36 cellular contexts compared by ENCODE assay signal in genomic region chr14:104416383-104416782, GRCh38.
"Had no signal": no experiment of that assay in that cellular context is flagged by ENCODE, and none has a peak within 500 bp of the region (broad histone marks: within the 10 kb centered on the region; RNA-seq: fewer than 3 reads in every experiment).

No MANE protein-coding gene starts in this region.

- H3K36me3 ChIP-seq: MG63 had no signal

- H3K4me3 ChIP-seq: MG63 had no signal

- DNase-seq: Karpas-422, Kasumi-1, MG63, MM.1S, MV-4-11, NCI-H1048, NCI-H1092, NCI-H1092 treated with DMSO at 0.1 percent for 48 hours, NCI-H1105, NCI-H1105 treated with DMSO at 0.1 percent for 48 hours, NCI-H1417, NCI-H1417 treated with DMSO at 0.1 percent for 48 hours, NCI-H1436, NCI-H1436 treated with DMSO at 0.1 percent for 48 hours, NCI-H146, NCI-H1694, NCI-H1694 treated with DMSO at 0.1 percent for 48 hours, NCI-H187, NCI-H187 treated with DMSO at 0.1 percent for 48 hours, NCI-H1930, NCI-H2029, NCI-H2029 treated with DMSO at 0.1 percent for 48 hours, NCI-H2081, NCI-H2081 treated with DMSO at 0.1 percent for 48 hours, NCI-H2107, NCI-H2171, NCI-H2171 treated with DMSO at 0.1 percent for 48 hours, NCI-H2227 treated with DMSO at 0.1 percent for 48 hours, NCI-H226, NCI-H345, NCI-H446, NCI-H446 treated with DMSO at 0.1 percent for 48 hours, NCI-H510A, NCI-H510A treated with DMSO at 0.1 percent for 48 hours, NCI-H524, NCI-H524 treated with DMSO at 0.1 percent for 48 hours had no signal

- H3K27me3 ChIP-seq: MG63 had no signal

- H3K9me3 ChIP-seq: MG63 had no signal
